1 cellular context compared by ENCODE assay signal in the genomic region with DNA sequence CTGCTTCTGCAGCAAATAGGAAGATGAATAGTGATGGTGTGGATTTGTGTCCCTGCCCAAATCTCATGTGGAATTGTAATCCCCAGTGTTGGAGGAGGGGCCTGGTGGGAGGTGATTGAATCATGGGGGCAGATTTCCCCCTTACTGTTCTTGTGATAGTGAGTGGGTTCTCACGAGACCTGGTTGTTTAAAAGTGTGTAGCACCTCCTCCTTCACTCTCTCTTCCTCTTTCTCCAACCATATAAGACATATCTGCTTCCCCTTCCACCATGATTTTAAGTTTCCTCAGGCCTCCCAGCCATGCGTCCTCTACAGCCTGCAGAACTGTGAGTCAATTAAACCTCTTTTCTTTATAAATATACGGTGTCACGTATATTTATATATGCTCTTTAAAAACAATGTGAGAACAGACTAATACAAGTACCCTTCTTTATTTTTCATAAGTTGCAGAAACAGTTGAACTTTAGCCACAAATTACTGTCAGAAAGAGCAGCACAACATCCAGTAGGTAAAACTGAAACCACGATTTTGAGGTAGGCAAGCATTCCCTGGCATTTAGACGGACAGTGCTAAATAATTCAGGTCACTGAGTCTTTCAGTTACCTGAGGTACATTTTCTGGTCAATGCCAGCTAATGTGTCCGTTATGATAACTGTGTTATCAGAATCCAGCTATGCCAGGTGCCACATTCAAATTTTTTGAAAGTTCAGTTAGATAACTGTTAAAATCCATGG.
TF ChIP-seq lines count a peak whose summit lies in the region.

No MANE protein-coding gene starts in this region.

TF ChIP-seq in HepG2, 621 proteins besides CTCF, POLR2A, EP300 and RAD21 (continued from another document):
- TF ChIP-seq BCLAF1 (IDR thresholded peaks at IDR 0.05): no peak
- no peak for TF ChIP-seq PHB2 (IDR thresholded peaks at IDR 0.05; ENCODE audit: partially characterized antibody)
- no peak for TF ChIP-seq ZNF234 (CRISPR knock-in tag; conservative IDR thresholded peaks at IDR 0.05)
- no peak for TF ChIP-seq SRSF9 (IDR thresholded peaks at IDR 0.05; ENCODE audit: borderline replicate concordance, insufficient read depth, low read depth, low read length, poor library complexity, severe bottlenecking)
- no peak for TF ChIP-seq KDM1A (CRISPR knock-in tag; IDR thresholded peaks at IDR 0.05)
- TF ChIP-seq, protein P1, sequence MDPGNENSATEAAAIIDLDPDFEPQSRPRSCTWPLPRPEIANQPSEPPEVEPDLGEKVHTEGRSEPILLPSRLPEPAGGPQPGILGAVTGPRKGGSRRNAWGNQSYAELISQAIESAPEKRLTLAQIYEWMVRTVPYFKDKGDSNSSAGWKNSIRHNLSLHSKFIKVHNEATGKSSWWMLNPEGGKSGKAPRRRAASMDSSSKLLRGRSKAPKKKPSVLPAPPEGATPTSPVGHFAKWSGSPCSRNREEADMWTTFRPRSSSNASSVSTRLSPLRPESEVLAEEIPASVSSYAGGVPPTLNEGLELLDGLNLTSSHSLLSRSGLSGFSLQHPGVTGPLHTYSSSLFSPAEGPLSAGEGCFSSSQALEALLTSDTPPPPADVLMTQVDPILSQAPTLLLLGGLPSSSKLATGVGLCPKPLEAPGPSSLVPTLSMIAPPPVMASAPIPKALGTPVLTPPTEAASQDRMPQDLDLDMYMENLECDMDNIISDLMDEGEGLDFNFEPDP (CRISPR knock-in tag; conservative IDR thresholded peaks at IDR 0.05): no peak
- no peak for TF ChIP-seq GATAD1 (CRISPR knock-in tag; IDR thresholded peaks at IDR 0.05)
- TF ChIP-seq HMG20B (CRISPR knock-in tag; conservative IDR thresholded peaks at IDR 0.05): no peak
